Comparison of ENCODE assay signal across 24 cellular contexts in genomic region chr3:123154346-123154985, GRCh38. TPM values are rescaled to one million over a fixed set of nuclear protein-coding genes. Genes with fewer than 3 reads are reported as not detected.
DNase-seq lines count a peak whose midpoint lies in the region; ATAC-seq and TF ChIP-seq lines count a peak whose summit lies in the region.
"Had no signal": no experiment of that assay in that cellular context is flagged by ENCODE, and none has a peak within 500 bp of the region (broad histone marks: within the 10 kb centered on the region; RNA-seq: fewer than 3 reads in every experiment).

No MANE protein-coding gene starts in this region.

- H3K4me3 Mint-ChIP-seq in activated CD8-positive, alpha-beta memory T cell treated with anti-CD3 and anti-CD28 coated beads, Interleukin-2, amount 10 ng/mL, durations not matched to agents 7 days and 5 days, result no peak overlapping the region
- H3K4me3 Mint-ChIP-seq: B cell; stimulated activated naive CD8-positive, alpha-beta T cell treated with anti-CD3 and anti-CD28 coated beads, Interleukin-15, Interleukin-2, amounts not matched to agents 100 ng/mL and 50 ng/mL, for 24 hours; T-helper 1 cell treated with Interleukin-12 subunit alpha and Interleukin-12 subunit beta and Interleukin-4 antibody, amounts not matched to agents 30 μg/mL and 1 μg/mL, for 36 hours had no signal

- intact Hi-C loops in esophagus muscularis mucosa (cut with DNase I) (no loop called here), gastrocnemius medialis (cut with DNase I; ENCODE audit: low total_unique reads) (no loop called here), prostate gland (cut with DNase I) (no loop called here)

- in situ Hi-C loops in gastrocnemius medialis (cut with MboI; ENCODE audit: low sequenced_read_pairs in 4 of 4), result no loop called here
- in situ Hi-C loops in ACHN (cut with HindIII; ENCODE audit: low pct_ligation_motif_present, low pct_unique_long_range_greater_than_20kb, low sequenced_read_pairs), result no loop called here

- H3K4me1 ChIP-seq in SJSA1 (replicated peaks) (peaks cover 24% of the 10 kb centered on the region), esophagus muscularis mucosa (no peaks in the 10 kb centered on the region), gastrocnemius medialis (no peaks in the 10 kb centered on the region), prostate gland (replicated peaks) (peaks cover 7% of the 10 kb centered on the region)
- H3K4me1 ChIP-seq: tibial nerve had no signal

- H3K27me3 ChIP-seq in SJSA1 (replicated peaks) (no peaks in the 10 kb centered on the region), esophagus muscularis mucosa (no peaks in the 10 kb centered on the region), gastrocnemius medialis (no peaks in the 10 kb centered on the region), prostate gland (replicated peaks; ENCODE audit: insufficient read depth) (no peaks in the 10 kb centered on the region)
- H3K27me3 ChIP-seq: heart left ventricle, tibial nerve had no signal

- CTCF ChIA-PET in activated CD8-positive, alpha-beta memory T cell treated with anti-CD3 and anti-CD28 coated beads, Interleukin-2, amount 10 ng/mL, durations not matched to agents 7 days and 5 days (lab: Charles Lee), result no interaction called here

- ATAC-seq in activated CD8-positive, alpha-beta memory T cell treated with anti-CD3 and anti-CD28 coated beads, Interleukin-2, amount 10 ng/mL, durations not matched to agents 7 days and 5 days, result no peak
- peak in 1 of 2 donors; percentile 36 for ATAC-seq in gastrocnemius medialis
- ATAC-seq: GM12878 had no signal

- no peak for TF ChIP-seq CTCF in esophagus muscularis mucosa (IDR thresholded peaks at IDR 0.05)
- TF ChIP-seq CTCF in gastrocnemius medialis (IDR thresholded peaks at IDR 0.05 in 4 of 5, conservative IDR thresholded peaks at IDR 0.05 in 1 of 5), result no peak
- no peak for TF ChIP-seq CTCF in prostate gland (IDR thresholded peaks at IDR 0.05)

- no peaks in the 10 kb centered on the region for H3K36me3 ChIP-seq in SJSA1
- peaks cover 15 to 91% (median 66%) of the 10 kb centered on the region in 4 donors for H3K36me3 ChIP-seq in esophagus muscularis mucosa
- peaks cover 0 to 14% of the 10 kb centered on the region in 2 donors for H3K36me3 ChIP-seq in gastrocnemius medialis
- H3K36me3 ChIP-seq in prostate gland, result no peaks in the 10 kb centered on the region

- H3K9me3 Mint-ChIP-seq in activated CD8-positive, alpha-beta memory T cell treated with anti-CD3 and anti-CD28 coated beads, Interleukin-2, amount 10 ng/mL, durations not matched to agents 7 days and 5 days (ENCODE audit: low read depth), result no peaks in the 10 kb centered on the region

- TF ChIP-seq EP300 in esophagus muscularis mucosa (IDR thresholded peaks at IDR 0.05), result no peak

- DNase-seq in activated CD8-positive, alpha-beta memory T cell treated with anti-CD3 and anti-CD28 coated beads, Interleukin-2, amount 10 ng/mL, durations not matched to agents 7 days and 5 days, result peak; percentile 25
- DNase-seq in activated CD8-positive, alpha-beta memory T cell treated with anti-CD3 and anti-CD28 coated beads, Interleukin-2, amount 50 U/mL, for 48 hours, result no peak
- no peak for DNase-seq in SJSA1 (ENCODE audit: low read depth in 1 of 2, low spot score in 2 of 2)
- DNase-seq in esophagus muscularis mucosa (ENCODE audit: extremely low spot score), result peak; percentile 24
- DNase-seq in gastrocnemius medialis, result peak; percentile 26
- DNase-seq in ACHN, result no peak
- DNase-seq in superior temporal gyrus (ENCODE audit: extremely low spot score), result no peak
- DNase-seq in prostate gland (ENCODE audit: low spot score), result no peak
- DNase-seq: 8988T; activated gamma-delta T cell; DND-41; NCI-H1092 treated with DMSO at 0.1 percent for 48 hours; NCI-H2029; NCI-H2227 treated with DMSO at 0.1 percent for 48 hours; NCI-H774; OCI-M1; SIG-M5; stimulated activated CD4-positive, alpha-beta T cell treated with anti-CD3 and anti-CD28 coated beads, Interleukin-4, amount 100 ng/mL, for 1 hour had no signal

- H3K36me3 Mint-ChIP-seq in activated CD8-positive, alpha-beta memory T cell treated with anti-CD3 and anti-CD28 coated beads, Interleukin-2, amount 10 ng/mL, durations not matched to agents 7 days and 5 days, result peaks cover 18% of the 10 kb centered on the region

- TF ChIP-seq POLR2A in esophagus muscularis mucosa (IDR thresholded peaks at IDR 0.05; ENCODE audit: low read depth) (no peak), gastrocnemius medialis (IDR thresholded peaks at IDR 0.05) (no peak), prostate gland (IDR thresholded peaks at IDR 0.05) (no peak)

- no peak overlapping the region for H3K27ac Mint-ChIP-seq in activated CD8-positive, alpha-beta memory T cell treated with anti-CD3 and anti-CD28 coated beads, Interleukin-2, amount 10 ng/mL, durations not matched to agents 7 days and 5 days
- H3K27ac Mint-ChIP-seq: stimulated activated naive CD8-positive, alpha-beta T cell treated with anti-CD3 and anti-CD28 coated beads, Interleukin-15, Interleukin-2, amounts not matched to agents 100 ng/mL and 50 ng/mL, for 24 hours; T-helper 1 cell treated with Interleukin-12 subunit alpha and Interleukin-12 subunit beta and Interleukin-4 antibody, amounts not matched to agents 30 μg/mL and 1 μg/mL, for 36 hours had no signal

- no peaks in the 10 kb centered on the region for H3K4me1 Mint-ChIP-seq in activated CD8-positive, alpha-beta memory T cell treated with anti-CD3 and anti-CD28 coated beads, Interleukin-2, amount 10 ng/mL, durations not matched to agents 7 days and 5 days

- WGBS in esophagus muscularis mucosa, result 84% methylated on average over 5 of the region's 6 CpGs
- 94% methylated on average over 6 of the region's 6 CpGs for WGBS in prostate gland

- H3K27ac ChIP-seq in SJSA1, result peak overlapping the region; percentile 49; the same call in 1 of the 2 replicates
- H3K27ac ChIP-seq in esophagus muscularis mucosa (replicated peaks in 1 of 4), result no peak overlapping the region
- H3K27ac ChIP-seq in gastrocnemius medialis, result no peak overlapping the region
- no peak overlapping the region for H3K27ac ChIP-seq in prostate gland

- H3K9me3 ChIP-seq in SJSA1 (replicated peaks) (no peaks in the 10 kb centered on the region), esophagus muscularis mucosa (no peaks in the 10 kb centered on the region), gastrocnemius medialis (no peaks in the 10 kb centered on the region), prostate gland (no peaks in the 10 kb centered on the region)
- H3K9me3 ChIP-seq: heart left ventricle, tibial nerve had no signal

- H3K27me3 Mint-ChIP-seq in activated CD8-positive, alpha-beta memory T cell treated with anti-CD3 and anti-CD28 coated beads, Interleukin-2, amount 10 ng/mL, durations not matched to agents 7 days and 5 days, result no peaks in the 10 kb centered on the region
- H3K27me3 Mint-ChIP-seq: B cell; stimulated activated naive CD8-positive, alpha-beta T cell treated with anti-CD3 and anti-CD28 coated beads, Interleukin-15, Interleukin-2, amounts not matched to agents 100 ng/mL and 50 ng/mL, for 24 hours had no signal

- no peak overlapping the region for H3K4me3 ChIP-seq in SJSA1
- H3K4me3 ChIP-seq in esophagus muscularis mucosa, result no peak overlapping the region
- no peak overlapping the region for H3K4me3 ChIP-seq in gastrocnemius medialis
- no peak overlapping the region for H3K4me3 ChIP-seq in prostate gland
- H3K4me3 ChIP-seq: GM12878, heart left ventricle, tibial nerve had no signal

RNA-seq across cellular contexts. Expression of gene SEC22A, which starts 47.3 kb away (rescaled TPM):
- total RNA-seq in activated CD8-positive, alpha-beta memory T cell treated with anti-CD3 and anti-CD28 coated beads, Interleukin-2, amount 10 ng/mL, durations not matched to agents 7 days and 5 days, result 10 to 100 TPM; 14.5 to 15.2 TPM
- total RNA-seq in SJSA1 (2014; rRNA removed; shearing (Covaris generic)), result 23.4 and 40.2 TPM in 2 replicates
- total RNA-seq in esophagus muscularis mucosa (10 to 100 TPM; 12.0 to 29.9 (median 20.0) TPM), gastrocnemius medialis (10 to 100 TPM; 13.8 to 22.6 (median 16.8) TPM), prostate gland (10 to 100 TPM; 26.8 to 34.9 TPM)

Comparison
In these comparisons a context has a peak if more than half of its experiments do, and no peak if none do; other contexts are left out.
1. DNase-seq: peak in activated CD8-positive, alpha-beta memory T cell treated with anti-CD3 and anti-CD28 coated beads, Interleukin-2, amount 10 ng/mL, durations not matched to agents 7 days and 5 days (single experiment), esophagus muscularis mucosa (single experiment) and gastrocnemius medialis (2 of 2); none in activated CD8-positive, alpha-beta memory T cell treated with anti-CD3 and anti-CD28 coated beads, Interleukin-2, amount 50 U/mL, for 48 hours (single experiment), SJSA1 (0 of 2), ACHN (single experiment), superior temporal gyrus (single experiment) and prostate gland (single experiment).